ENCODE assay signal across 6 cellular contexts in the genomic region with DNA sequence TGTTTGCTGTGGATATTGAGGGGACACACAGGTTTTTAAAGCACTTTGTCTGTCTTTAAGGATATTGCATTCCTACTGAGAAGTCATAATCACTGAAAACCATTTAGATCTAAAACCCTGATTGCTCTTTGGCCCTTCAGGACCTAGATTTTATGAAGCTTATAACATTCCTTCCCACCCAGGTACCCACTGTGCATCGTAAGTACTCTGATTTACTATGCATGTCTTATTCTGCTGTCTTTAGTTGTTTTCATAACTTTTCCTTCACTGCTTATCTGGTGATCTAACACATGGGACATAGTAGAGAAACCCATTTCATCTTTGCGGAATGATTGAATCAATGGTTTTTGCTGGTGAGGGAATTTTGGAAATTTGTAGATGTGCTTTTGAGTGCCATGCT.
"Had no signal": no experiment of that assay in that cellular context is flagged by ENCODE, and none has a peak within 500 bp of the region (broad histone marks: within the 10 kb centered on the region; RNA-seq: fewer than 3 reads in every experiment).

No MANE protein-coding gene starts in this region.

- FAIRE-seq: HepG2, HTR-8/SVneo, K562 had no signal

- DNase-seq: IMR-90, KBM-7, KG1 had no signal
